In genomic region chr6:5143625-5144311, GRCh38 we compare ENCODE assay signal across 9 cellular contexts. TPM values are rescaled to one million over a fixed set of nuclear protein-coding genes. Genes with fewer than 3 reads are reported as not detected.
DNase-seq lines count a peak whose midpoint lies in the region; ATAC-seq lines count a peak whose summit lies in the region.
"Had no signal": no experiment of that assay in that cellular context is flagged by ENCODE, and none has a peak within 500 bp of the region (broad histone marks: within the 10 kb centered on the region; RNA-seq: fewer than 3 reads in every experiment).

No MANE protein-coding gene starts in this region.

- intact Hi-C loops in left colon (cut with DNase I, micrococcal nuclease): loop anchor here in 1 of 2 donors (10.0 kb wide), 1 partner anchor 1401 kb away; no protein-coding TSS in a partner anchor

- H3K27ac ChIP-seq in caudate nucleus (ENCODE audit: low read depth, low read length): no peak overlapping the region

- peak; percentile 28 for DNase-seq in DMS 273 treated with DMSO at 0.1 percent for 48 hours (lab: John Stamatoyannopoulos, UW)
- peak; percentile 71 to 85 for DNase-seq in NCI-H446 (lab: John Stamatoyannopoulos, UW)
- DNase-seq in activated CD4-positive, CD25-positive, alpha-beta regulatory T cell treated with anti-CD3 and anti-CD28 coated beads, Interleukin-2, amount 50 U/mL, for 16 hours (ENCODE audit: low read depth, low spot score): peak; percentile 67
- DNase-seq in caudate nucleus (lab: John Stamatoyannopoulos, UW): peak; percentile 6 to 95 (median 74)
- peak; percentile 69 to 96 for DNase-seq in left colon
- DNase-seq in stimulated activated CD4-positive, alpha-beta T cell treated with anti-CD3 and anti-CD28 coated beads, Interleukin-2, amount 100 ng/mL, for 4 hours (ENCODE audit: low read depth): peak; percentile 67

- ATAC-seq in HG02610 (IDR thresholded peaks at IDR 0.05; ENCODE audit: unreplicated experiment) (peak; percentile 45), left colon (peak; percentile 91), HG03571 (IDR thresholded peaks at IDR 0.05; ENCODE audit: unreplicated experiment) (no peak)

RNA-seq across cellular contexts. Expression of gene PPP1R3G, which starts 58.6 kb away (rescaled TPM):
- 1 to 10 TPM in 1 of 2 donors, under 1 TPM in 1; 0.98 to 1.6 TPM for total RNA-seq in left colon
- total RNA-seq: T-helper 1 cell treated with Interleukin-12 subunit alpha and Interleukin-12 subunit beta and Interleukin-4 antibody, amounts not matched to agents 30 ng/mL and 1 ng/mL, for 36 hours had no signal

Comparison
In these comparisons a context has a peak if more than half of its experiments do, and no peak if none do; other contexts are left out.
1. DNase-seq: peak in every context shown above with its lines; median percentile 82 in left colon; 78 in NCI-H446; 74 in caudate nucleus; 67 in activated CD4-positive, CD25-positive, alpha-beta regulatory T cell treated with anti-CD3 and anti-CD28 coated beads, Interleukin-2, amount 50 U/mL, for 16 hours; 67 in stimulated activated CD4-positive, alpha-beta T cell treated with anti-CD3 and anti-CD28 coated beads, Interleukin-2, amount 100 ng/mL, for 4 hours; 28 in DMS 273 treated with DMSO at 0.1 percent for 48 hours.